In genomic region chr7:36279251-36279925, GRCh38 we compare ENCODE assay signal across 8 cellular contexts.
DNase-seq lines count a peak whose midpoint lies in the region; ATAC-seq and TF ChIP-seq lines count a peak whose summit lies in the region.
"Had no signal": no experiment of that assay in that cellular context is flagged by ENCODE, and none has a peak within 500 bp of the region (broad histone marks: within the 10 kb centered on the region; RNA-seq: fewer than 3 reads in every experiment).

No MANE protein-coding gene starts in this region.

- ATAC-seq in GM18909 (IDR thresholded peaks at IDR 0.05; ENCODE audit: poor library complexity, unreplicated experiment) (peak; percentile 80), HG02678 (IDR thresholded peaks at IDR 0.05; ENCODE audit: unreplicated experiment) (peak; percentile 74)
- ATAC-seq: heart left ventricle had no signal

- peak overlapping the region; percentile 91 for H3K27ac ChIP-seq in SU-DHL-6 (ENCODE audit: low read depth, low read length)
- H3K27ac ChIP-seq in smooth muscle cell (ENCODE audit: low read depth): no peak overlapping the region
- no peak overlapping the region for H3K27ac ChIP-seq in coronary artery

- TF ChIP-seq CTCF in SU-DHL-6 (IDR thresholded peaks at IDR 0.05; ENCODE audit: insufficient read depth, low read length, poor library complexity, severe bottlenecking): no peak
- no peak for TF ChIP-seq CTCF in smooth muscle cell (IDR thresholded peaks at IDR 0.05; ENCODE audit: borderline replicate concordance, insufficient read depth, poor library complexity, severe bottlenecking)
- no peak for TF ChIP-seq CTCF in coronary artery (IDR thresholded peaks at IDR 0.05)

- peaks cover 56% of the 10 kb centered on the region for H3F3A ChIP-seq in SU-DHL-6 (ENCODE audit: insufficient read depth)
- peaks cover 24% of the 10 kb centered on the region for H3F3A ChIP-seq in smooth muscle cell (ENCODE audit: low read depth)

- H2AFZ ChIP-seq in SU-DHL-6 (ENCODE audit: low read depth, low read length, severe bottlenecking) (no peak overlapping the region), smooth muscle cell (ENCODE audit: low read depth) (no peak overlapping the region)

- peaks cover 35% of the 10 kb centered on the region for H3K4me1 ChIP-seq in smooth muscle cell (ENCODE audit: low read depth)

- H3K4me3 ChIP-seq in SU-DHL-6 (ENCODE audit: insufficient read depth, low read length, poor library complexity, severe bottlenecking) (no peak overlapping the region), smooth muscle cell (no peak overlapping the region), coronary artery (no peak overlapping the region)
- H3K4me3 ChIP-seq: heart left ventricle had no signal

- H3K36me3 ChIP-seq in SU-DHL-6 (ENCODE audit: low read length): no peaks in the 10 kb centered on the region
- H3K36me3 ChIP-seq in smooth muscle cell (ENCODE audit: low read depth): no peaks in the 10 kb centered on the region
- H3K36me3 ChIP-seq: heart left ventricle had no signal

- no peaks in the 10 kb centered on the region for H3K9me3 ChIP-seq in SU-DHL-6 (ENCODE audit: insufficient read depth, low read length)
- no peaks in the 10 kb centered on the region for H3K9me3 ChIP-seq in smooth muscle cell (replicated peaks; ENCODE audit: low read depth)
- H3K9me3 ChIP-seq: heart left ventricle had no signal

- H3K9me2 ChIP-seq in SU-DHL-6 (replicated peaks; ENCODE audit: insufficient read depth, low read length): no peaks in the 10 kb centered on the region

- H4K20me1 ChIP-seq in SU-DHL-6 (ENCODE audit: low read depth, low read length) (no peaks in the 10 kb centered on the region), smooth muscle cell (ENCODE audit: low read depth) (no peaks in the 10 kb centered on the region)

- peak overlapping the region; percentile 50; the same call in 1 of the 2 replicates for H3K9ac ChIP-seq in SU-DHL-6 (ENCODE audit: low read length)
- no peak overlapping the region for H3K9ac ChIP-seq in smooth muscle cell (ENCODE audit: low read depth)

- DNase-seq in smooth muscle cell (lab: John Stamatoyannopoulos, UW; ENCODE audit: unreplicated experiment): no peak
- no peak for DNase-seq in coronary artery (ENCODE audit: low spot score)
- DNase-seq in NCI-H748 (lab: John Stamatoyannopoulos, UW; ENCODE audit: unreplicated experiment): no peak
- DNase-seq in NCI-H226: no peak

- H3K4me2 ChIP-seq in SU-DHL-6 (ENCODE audit: low read depth, low read length, poor library complexity, severe bottlenecking) (no peak overlapping the region), smooth muscle cell (peak overlapping the region; percentile 56)

- WGBS in smooth muscle cell (ENCODE audit: low lambda C conversion rate): 79% methylated on average over 9 of the region's 9 CpGs

- H3K27me3 ChIP-seq in SU-DHL-6 (ENCODE audit: low read length) (no peaks in the 10 kb centered on the region), smooth muscle cell (ENCODE audit: low read depth) (no peaks in the 10 kb centered on the region)
- H3K27me3 ChIP-seq: heart left ventricle had no signal

- peaks cover 51% of the 10 kb centered on the region for H3K79me2 ChIP-seq in SU-DHL-6 (ENCODE audit: insufficient read depth, low read length)
- no peaks in the 10 kb centered on the region for H3K79me2 ChIP-seq in smooth muscle cell (ENCODE audit: low read depth)
